Comparison of ENCODE assay signal across 8 cellular contexts in genomic region chr11:126440792-126441514, GRCh38.
A peak's percentile ranks its signal among the peaks of the same experiment; 100 is the strongest.
DNase-seq lines count a peak whose midpoint lies in the region; ATAC-seq and TF ChIP-seq lines count a peak whose summit lies in the region.

No MANE protein-coding gene starts in this region.

- H3K36me3 ChIP-seq in DND-41 (ENCODE audit: insufficient read depth, low read length) (0 out of 2 replicates have a peak, but pooled peaks cover 3% of the 10 kb centered on the region), heart left ventricle (no peaks in the 10 kb centered on the region), upper lobe of right lung (no peaks in the 10 kb centered on the region)

- H3K9me3 Mint-ChIP-seq in activated naive CD4-positive, alpha-beta T cell treated with anti-CD3 and anti-CD28 coated beads, Interleukin-2, amount 50 U/mL, for 72 hours: no peaks in the 10 kb centered on the region

- ATAC-seq in DND-41 (ENCODE audit: insufficient read depth, low read depth): peak; percentile 86
- ATAC-seq in activated naive CD4-positive, alpha-beta T cell treated with anti-CD3 and anti-CD28 coated beads, Interleukin-2, amount 50 U/mL, for 72 hours: peak; percentile 78 to 82
- peak; percentile 45 to 74 (median 66) for ATAC-seq in heart left ventricle
- ATAC-seq in upper lobe of right lung: peak; percentile 91

- intact Hi-C loops in heart left ventricle (cut with DNase I) (loop anchor here (1.0 to 10.0 kb wide), 11 partner anchors 36 to 906 kb away; no protein-coding TSS in a partner anchor), posterior cingulate gyrus (cut with DNase I) (loop anchor here (1.0 to 10.0 kb wide), 3 partner anchors 39 to 906 kb away; no protein-coding TSS in a partner anchor), upper lobe of right lung (cut with DNase I) (loop anchor here (2.0 kb wide), 1 partner anchor 42 kb away; no protein-coding TSS in a partner anchor)

- H3K9ac ChIP-seq in DND-41 (ENCODE audit: low read depth, low read length): no peak overlapping the region; the same call in 1 of the 2 replicates

- DNase-seq in DND-41 (peak; percentile 83), HCEC 1CT (peak; percentile 57), NCI-H1105 (lab: John Stamatoyannopoulos, UW) (peak; percentile 76), SKM-1 (lab: John Stamatoyannopoulos, UW; ENCODE audit: unreplicated experiment) (peak; percentile 76), heart left ventricle (peak; percentile 74 to 85 (median 77)), posterior cingulate gyrus (peak; percentile 67 to 97 (median 84)), upper lobe of right lung (peak; percentile 86)
- peak; percentile 67 to 85 for DNase-seq in activated naive CD4-positive, alpha-beta T cell treated with anti-CD3 and anti-CD28 coated beads, Interleukin-2, amount 50 U/mL, for 72 hours (ENCODE audit: low spot score in 2 of 2)

- H3K27ac ChIP-seq in DND-41 (ENCODE audit: low read length) (no peak overlapping the region), heart left ventricle (no peak overlapping the region), upper lobe of right lung (no peak overlapping the region)

- H3K4me3 ChIP-seq in DND-41 (ENCODE audit: low read depth in 1 of 2, low read length in 2 of 2) (no peak overlapping the region), heart left ventricle (no peak overlapping the region), upper lobe of right lung (no peak overlapping the region)

- H3K4me1 ChIP-seq in DND-41 (ENCODE audit: insufficient read depth, low read length): peaks cover 7% of the 10 kb centered on the region
- peaks cover 0 to 31% (median 8%) of the 10 kb centered on the region in 12 donors for H3K4me1 ChIP-seq in heart left ventricle
- peaks cover 7% of the 10 kb centered on the region for H3K4me1 ChIP-seq in upper lobe of right lung

- H3K27ac Mint-ChIP-seq in activated naive CD4-positive, alpha-beta T cell treated with anti-CD3 and anti-CD28 coated beads, Interleukin-2, amount 50 U/mL, for 72 hours: no peak overlapping the region

- H3K27me3 ChIP-seq in DND-41 (ENCODE audit: insufficient read depth, low read length, poor library complexity): no peaks in the 10 kb centered on the region
- H3K27me3 ChIP-seq in heart left ventricle: no peaks in the 10 kb centered on the region
- H3K27me3 ChIP-seq in upper lobe of right lung: no peaks in the 10 kb centered on the region

- no peaks in the 10 kb centered on the region for H3K36me3 Mint-ChIP-seq in activated naive CD4-positive, alpha-beta T cell treated with anti-CD3 and anti-CD28 coated beads, Interleukin-2, amount 50 U/mL, for 72 hours

- 19 to 24% (median 21%) methylated on average over 15 to 21 of the region's 21 CpGs for WGBS in heart left ventricle, 4 donors

- TF ChIP-seq CTCF in DND-41 (IDR thresholded peaks at IDR 0.05; ENCODE audit: borderline replicate concordance, extremely low read depth, low read length, poor library complexity, severe bottlenecking) (peak; percentile 99), heart left ventricle (IDR thresholded peaks at IDR 0.05) (peak; percentile 88 to 98 (median 96)), upper lobe of right lung (IDR thresholded peaks at IDR 0.05) (peak; percentile 99)

- no peaks in the 10 kb centered on the region; the same call in 1 of the 2 replicates for H4K20me1 ChIP-seq in DND-41 (ENCODE audit: insufficient read depth, low read length)

- 0 out of 2 replicates have a peak overlapping the region, but pooled peaks have one; percentile 43 for H2AFZ ChIP-seq in DND-41 (ENCODE audit: low read depth, low read length)

- H3K4me2 ChIP-seq in DND-41 (ENCODE audit: insufficient read depth, low read length): peak overlapping the region; percentile 54

- no peaks in the 10 kb centered on the region for H3K79me2 ChIP-seq in DND-41 (ENCODE audit: insufficient read depth, low read length)

- TF ChIP-seq POLR2A in heart left ventricle (IDR thresholded peaks at IDR 0.05): no peak

- H3K9me3 ChIP-seq in DND-41 (ENCODE audit: insufficient read depth, low read length, severe bottlenecking) (no peaks in the 10 kb centered on the region), heart left ventricle (no peaks in the 10 kb centered on the region), upper lobe of right lung (no peaks in the 10 kb centered on the region)
